In the genomic region with DNA sequence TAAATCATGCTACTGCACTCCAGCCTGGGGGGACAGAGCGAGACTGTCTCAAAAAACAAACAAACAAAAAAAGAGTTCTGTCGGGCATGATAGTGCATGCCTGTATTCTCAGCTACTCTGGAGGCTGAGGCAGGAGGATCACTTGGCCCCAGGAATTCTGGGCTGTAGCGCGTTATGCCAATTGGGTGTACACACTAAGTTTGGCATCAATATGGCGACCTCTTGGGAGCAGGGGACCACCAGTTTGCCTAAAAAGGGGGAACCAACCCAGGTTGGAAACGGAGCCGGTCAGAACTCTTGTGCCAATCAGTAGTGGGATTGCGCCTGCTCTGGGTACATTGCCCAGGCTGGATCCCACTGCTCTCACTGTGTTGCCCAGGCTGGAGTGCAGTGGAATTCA, we compare ENCODE assay signal across 23 cellular contexts.
"Had no signal": no experiment of that assay in that cellular context is flagged by ENCODE, and none has a peak within 500 bp of the region (broad histone marks: within the 10 kb centered on the region; RNA-seq: fewer than 3 reads in every experiment).

No MANE protein-coding gene starts in this region.

- H3K4me1 ChIP-seq: SJSA1 had no signal

- DNase-seq: activated CD4-positive, alpha-beta T cell treated with anti-CD3 and anti-CD28 coated beads for 4 hours; activated CD4-positive, alpha-beta T cell treated with anti-CD3 and anti-CD28 coated beads, Interleukin-2, amount 50 U/mL, for 4 hours; activated CD8-positive, alpha-beta memory T cell treated with anti-CD3 and anti-CD28 coated beads, Interleukin-2, amount 10 ng/mL, durations not matched to agents 7 days and 5 days; activated gamma-delta T cell; activated naive CD4-positive, alpha-beta T cell treated with anti-CD3 and anti-CD28 coated beads for 36 hours; activated T-cell treated with anti-CD3 and anti-CD28 coated beads, Interleukin-2, amount 50 U/mL, for 24 hours; amygdala; KG1; NCI-H1048; NCI-H146; NCI-H187 treated with DMSO at 0.1 percent for 48 hours; NCI-H2081 treated with DMSO at 0.1 percent for 48 hours; NCI-H446; NCI-H524; SHP77 had no signal

- H3K27me3 ChIP-seq: SJSA1 had no signal

- ATAC-seq: activated CD4-positive, CD25-positive, alpha-beta regulatory T cell treated with anti-CD3 and anti-CD28 coated beads, Interleukin-2, amount 50 U/mL, for 24 hours; activated CD8-positive, alpha-beta memory T cell treated with anti-CD3 and anti-CD28 coated beads, Interleukin-2, amount 10 ng/mL, durations not matched to agents 7 days and 5 days; Panc1 had no signal

- H3K9me3 Mint-ChIP-seq: activated naive CD4-positive, alpha-beta T cell treated with anti-CD3 and anti-CD28 coated beads for 36 hours; activated T-cell treated with anti-CD3 and anti-CD28 coated beads, Interleukin-2, amount 50 U/mL, for 24 hours; activated T-helper 1 cell treated with anti-CD3 and anti-CD28 coated beads, Interleukin-12 subunit alpha, Interleukin-12 subunit beta, Interleukin-2, Interleukin-4 antibody, amounts not matched to agents 30 ng/mL and 10 ng/mL and 1 ng/mL, durations not matched to agents 14 hours and 24 hours and 36 hours; brain; IgD-negative memory B cell; T-helper 1 cell treated with Interleukin-12 subunit alpha and Interleukin-12 subunit beta and Interleukin-4 antibody, amounts not matched to agents 30 μg/mL and 1 μg/mL, for 36 hours had no signal

- H3K27ac ChIP-seq: SJSA1 had no signal

- H3K4me3 ChIP-seq: SJSA1 had no signal

- H3K4me1 Mint-ChIP-seq: activated CD8-positive, alpha-beta memory T cell treated with anti-CD3 and anti-CD28 coated beads, Interleukin-2, amount 10 ng/mL, durations not matched to agents 7 days and 5 days; IgD-negative memory B cell had no signal

- H3K27ac Mint-ChIP-seq: activated CD8-positive, alpha-beta memory T cell treated with anti-CD3 and anti-CD28 coated beads, Interleukin-2, amount 10 ng/mL, durations not matched to agents 7 days and 5 days; activated naive CD4-positive, alpha-beta T cell treated with anti-CD3 and anti-CD28 coated beads for 36 hours; activated naive CD8-positive, alpha-beta T cell; activated T-cell treated with anti-CD3 and anti-CD28 coated beads, Interleukin-2, amount 50 U/mL, for 24 hours; activated T-helper 1 cell treated with anti-CD3 and anti-CD28 coated beads, Interleukin-12 subunit alpha, Interleukin-12 subunit beta, Interleukin-2, Interleukin-4 antibody, amounts not matched to agents 30 ng/mL and 10 ng/mL and 1 ng/mL, durations not matched to agents 14 hours and 24 hours and 36 hours; brain; IgD-negative memory B cell; T-helper 1 cell treated with Interleukin-12 subunit alpha and Interleukin-12 subunit beta and Interleukin-4 antibody, amounts not matched to agents 30 μg/mL and 1 μg/mL, for 36 hours had no signal

- H3K9me3 ChIP-seq: SJSA1 had no signal

- H3K27me3 Mint-ChIP-seq: activated naive CD8-positive, alpha-beta T cell; activated T-cell treated with anti-CD3 and anti-CD28 coated beads, Interleukin-2, amount 50 U/mL, for 24 hours; brain; IgD-negative memory B cell had no signal

- H3K4me3 Mint-ChIP-seq: activated CD8-positive, alpha-beta memory T cell treated with anti-CD3 and anti-CD28 coated beads, Interleukin-2, amount 10 ng/mL, durations not matched to agents 7 days and 5 days; activated naive CD4-positive, alpha-beta T cell treated with anti-CD3 and anti-CD28 coated beads for 36 hours; activated naive CD8-positive, alpha-beta T cell; activated T-cell treated with anti-CD3 and anti-CD28 coated beads, Interleukin-2, amount 50 U/mL, for 24 hours; activated T-helper 1 cell treated with anti-CD3 and anti-CD28 coated beads, Interleukin-12 subunit alpha, Interleukin-12 subunit beta, Interleukin-2, Interleukin-4 antibody, amounts not matched to agents 30 ng/mL and 10 ng/mL and 1 ng/mL, durations not matched to agents 14 hours and 24 hours and 36 hours; brain; IgD-negative memory B cell; T-helper 1 cell treated with Interleukin-12 subunit alpha and Interleukin-12 subunit beta and Interleukin-4 antibody, amounts not matched to agents 30 μg/mL and 1 μg/mL, for 36 hours had no signal

- H3K36me3 ChIP-seq: SJSA1 had no signal

- H3K36me3 Mint-ChIP-seq: activated CD8-positive, alpha-beta memory T cell treated with anti-CD3 and anti-CD28 coated beads, Interleukin-2, amount 10 ng/mL, durations not matched to agents 7 days and 5 days; activated naive CD8-positive, alpha-beta T cell; brain; IgD-negative memory B cell had no signal
